In genomic region chrX:13471269-13471668, GRCh38 we compare ENCODE assay signal across 1 cellular context.
TF ChIP-seq lines count a peak whose summit lies in the region.

No MANE protein-coding gene starts in this region.

TF ChIP-seq in H1, 55 proteins besides CTCF, POLR2A, EP300 and RAD21:
- TF ChIP-seq RXRA (IDR thresholded peaks at IDR 0.05; ENCODE audit: insufficient read depth, low read depth, low read length), result no peak
- no peak for TF ChIP-seq ASH2L (IDR thresholded peaks at IDR 0.05; ENCODE audit: low read length)
- TF ChIP-seq BCL11A (IDR thresholded peaks at IDR 0.05; ENCODE audit: low read depth in 2 of 2, low read length in 2 of 2), result no peak
- no peak for TF ChIP-seq ATF2 (IDR thresholded peaks at IDR 0.05; ENCODE audit: low read length)
- no peak for TF ChIP-seq TCF12 (IDR thresholded peaks at IDR 0.05; ENCODE audit: low read depth, low read length)
- TF ChIP-seq TEAD4 (IDR thresholded peaks at IDR 0.05; ENCODE audit: low read depth, low read length), result no peak
- no peak for TF ChIP-seq SP1 (IDR thresholded peaks at IDR 0.05; ENCODE audit: low read depth, low read length)
- TF ChIP-seq SP2 (IDR thresholded peaks at IDR 0.05; ENCODE audit: low read length), result no peak
- no peak for TF ChIP-seq EZH2 (IDR thresholded peaks at IDR 0.05; ENCODE audit: low read depth, low read length, severe bottlenecking)
- TF ChIP-seq EGR1 (IDR thresholded peaks at IDR 0.05; ENCODE audit: borderline replicate concordance, low read depth, low read length), result no peak
- TF ChIP-seq KDM4A (IDR thresholded peaks at IDR 0.05; ENCODE audit: low read depth, low read length, severe bottlenecking), result no peak
- TF ChIP-seq RNF2 (IDR thresholded peaks at IDR 0.05; ENCODE audit: borderline replicate concordance, low read depth, low read length, missing control alignments, poor library complexity, severe bottlenecking), result no peak
- TF ChIP-seq POU5F1 (IDR thresholded peaks at IDR 0.05; ENCODE audit: low read depth, low read length), result no peak
